16 cellular contexts compared by ENCODE assay signal in genomic region chr9:126228111-126228778, GRCh38.
"Had no signal": no experiment of that assay in that cellular context is flagged by ENCODE, and none has a peak within 500 bp of the region (broad histone marks: within the 10 kb centered on the region; RNA-seq: fewer than 3 reads in every experiment).

No MANE protein-coding gene starts in this region.

- H3K27me3 ChIP-seq: body of pancreas had no signal

- H3K4me1 Mint-ChIP-seq: activated CD4-positive, alpha-beta T cell treated with anti-CD3 and anti-CD28 coated beads for 36 hours had no signal

- H3K9me3 Mint-ChIP-seq: activated T-helper 17 cell treated with anti-CD3 and anti-CD28 coated beads, Interleukin-2, amount 50 U/mL, for 72 hours; memory B cell; naive thymus-derived CD4-positive, alpha-beta T cell; stimulated activated effector memory CD8-positive, alpha-beta T cell treated with anti-CD3 and anti-CD28 coated beads, Interleukin-12 subunit alpha, Interleukin-12 subunit beta, amount 100 ng/mL, for 72 hours; T-helper 2 cell treated with Interferon-gamma antibody and Interleukin-4, amounts not matched to agents 5 μg/mL and 100 μg/mL, for 36 hours had no signal

- H3K4me3 Mint-ChIP-seq: activated CD4-positive, alpha-beta T cell treated with anti-CD3 and anti-CD28 coated beads for 36 hours; activated T-helper 17 cell treated with anti-CD3 and anti-CD28 coated beads, Interleukin-2, amount 50 U/mL, for 72 hours; memory B cell; stimulated activated effector memory CD8-positive, alpha-beta T cell treated with anti-CD3 and anti-CD28 coated beads, Interleukin-12 subunit alpha, Interleukin-12 subunit beta, amount 100 ng/mL, for 72 hours; T-helper 2 cell treated with Interferon-gamma antibody and Interleukin-4, amounts not matched to agents 5 μg/mL and 100 μg/mL, for 36 hours; WTC11 had no signal

- H3K36me3 ChIP-seq: gastroesophageal sphincter, heart left ventricle, neutrophil, sigmoid colon, thoracic aorta, upper lobe of left lung had no signal

- H2AFZ ChIP-seq: parathyroid adenoma had no signal

- H3K9me3 ChIP-seq: body of pancreas, gastroesophageal sphincter, heart left ventricle, neutrophil, sigmoid colon, thoracic aorta, upper lobe of left lung had no signal

- H3K27ac Mint-ChIP-seq: activated CD4-positive, alpha-beta T cell treated with anti-CD3 and anti-CD28 coated beads for 36 hours; activated T-helper 17 cell treated with anti-CD3 and anti-CD28 coated beads, Interleukin-2, amount 50 U/mL, for 72 hours; memory B cell; stimulated activated effector memory CD8-positive, alpha-beta T cell treated with anti-CD3 and anti-CD28 coated beads, Interleukin-12 subunit alpha, Interleukin-12 subunit beta, amount 100 ng/mL, for 72 hours; T-helper 2 cell treated with Interferon-gamma antibody and Interleukin-4, amounts not matched to agents 5 μg/mL and 100 μg/mL, for 36 hours; WTC11 had no signal

- H3K36me3 Mint-ChIP-seq: memory B cell; naive thymus-derived CD4-positive, alpha-beta T cell; stimulated activated effector memory CD8-positive, alpha-beta T cell treated with anti-CD3 and anti-CD28 coated beads, Interleukin-12 subunit alpha, Interleukin-12 subunit beta, amount 100 ng/mL, for 72 hours; WTC11 had no signal

- H3K4me1 ChIP-seq: body of pancreas, heart left ventricle, parathyroid adenoma had no signal

- H3K4me3 ChIP-seq: body of pancreas, coronary artery, gastroesophageal sphincter, heart left ventricle, sigmoid colon, thoracic aorta, upper lobe of left lung had no signal

- H3K9ac ChIP-seq: parathyroid adenoma had no signal

- H3K27ac ChIP-seq: body of pancreas, coronary artery, gastroesophageal sphincter, heart left ventricle, neutrophil, parathyroid adenoma, sigmoid colon, thoracic aorta, upper lobe of left lung had no signal
